Comparison of ENCODE assay signal across 1 cellular context in genomic region chr13:36979361-36980040, GRCh38.
TF ChIP-seq lines count a peak whose summit lies in the region.

No MANE protein-coding gene starts in this region.

TF ChIP-seq in GM12878, 131 proteins besides CTCF, POLR2A, EP300 and RAD21:
- no peak for TF ChIP-seq HDAC2 (IDR thresholded peaks at IDR 0.05)
- TF ChIP-seq ZNF622 (IDR thresholded peaks at IDR 0.05) = no peak
- TF ChIP-seq SMAD1 (IDR thresholded peaks at IDR 0.05; ENCODE audit: low read depth, partially characterized antibody) = no peak
- TF ChIP-seq POLR2AphosphoS2 (IDR thresholded peaks at IDR 0.05; ENCODE audit: low read depth, low read length) = no peak
- TF ChIP-seq SMARCA5 (IDR thresholded peaks at IDR 0.05) = no peak
- TF ChIP-seq ASH2L (IDR thresholded peaks at IDR 0.05; ENCODE audit: borderline replicate concordance, low read depth) = no peak
- no peak for TF ChIP-seq CEBPB (IDR thresholded peaks at IDR 0.05; ENCODE audit: borderline replicate concordance in 1 of 2, low read depth in 2 of 2, low read length in 2 of 2)
- TF ChIP-seq KLF5 (IDR thresholded peaks at IDR 0.05; ENCODE audit: partially characterized antibody) = no peak
- no peak for TF ChIP-seq SIN3A (IDR thresholded peaks at IDR 0.05; ENCODE audit: low read depth, low read length)
- TF ChIP-seq TCF12 (IDR thresholded peaks at IDR 0.05; ENCODE audit: low read depth, low read length) = no peak
- TF ChIP-seq SMAD5 (IDR thresholded peaks at IDR 0.05; ENCODE audit: low read depth) = no peak
- TF ChIP-seq, protein P1, sequence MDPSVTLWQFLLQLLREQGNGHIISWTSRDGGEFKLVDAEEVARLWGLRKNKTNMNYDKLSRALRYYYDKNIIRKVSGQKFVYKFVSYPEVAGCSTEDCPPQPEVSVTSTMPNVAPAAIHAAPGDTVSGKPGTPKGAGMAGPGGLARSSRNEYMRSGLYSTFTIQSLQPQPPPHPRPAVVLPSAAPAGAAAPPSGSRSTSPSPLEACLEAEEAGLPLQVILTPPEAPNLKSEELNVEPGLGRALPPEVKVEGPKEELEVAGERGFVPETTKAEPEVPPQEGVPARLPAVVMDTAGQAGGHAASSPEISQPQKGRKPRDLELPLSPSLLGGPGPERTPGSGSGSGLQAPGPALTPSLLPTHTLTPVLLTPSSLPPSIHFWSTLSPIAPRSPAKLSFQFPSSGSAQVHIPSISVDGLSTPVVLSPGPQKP (IDR thresholded peaks at IDR 0.05; ENCODE audit: low read depth, low read length) = no peak
TF ChIP-seq in GM12878: peak in this region for 0.
